1 cellular context compared by ENCODE assay signal in genomic region chr2:130726614-130727180, GRCh38.
TF ChIP-seq lines count a peak whose summit lies in the region.

No MANE protein-coding gene starts in this region.

TF ChIP-seq in HepG2, 621 proteins besides CTCF, POLR2A, EP300 and RAD21 (continued from another document):
- TF ChIP-seq, protein P1, sequence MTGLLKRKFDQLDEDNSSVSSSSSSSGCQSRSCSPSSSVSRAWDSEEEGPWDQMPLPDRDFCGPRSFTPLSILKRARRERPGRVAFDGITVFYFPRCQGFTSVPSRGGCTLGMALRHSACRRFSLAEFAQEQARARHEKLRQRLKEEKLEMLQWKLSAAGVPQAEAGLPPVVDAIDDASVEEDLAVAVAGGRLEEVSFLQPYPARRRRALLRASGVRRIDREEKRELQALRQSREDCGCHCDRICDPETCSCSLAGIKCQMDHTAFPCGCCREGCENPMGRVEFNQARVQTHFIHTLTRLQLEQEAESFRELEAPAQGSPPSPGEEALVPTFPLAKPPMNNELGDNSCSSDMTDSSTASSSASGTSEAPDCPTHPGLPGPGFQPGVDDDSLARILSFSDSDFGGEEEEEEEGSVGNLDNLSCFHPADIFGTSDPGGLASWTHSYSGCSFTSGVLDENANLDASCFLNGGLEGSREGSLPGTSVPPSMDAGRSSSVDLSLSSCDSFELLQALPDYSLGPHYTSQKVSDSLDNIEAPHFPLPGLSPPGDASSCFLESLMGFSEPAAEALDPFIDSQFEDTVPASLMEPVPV (CRISPR knock-in tag; IDR thresholded peaks at IDR 0.05): no peak
- TF ChIP-seq FOSL1 (CRISPR knock-in tag; IDR thresholded peaks at IDR 0.05; ENCODE audit: borderline replicate concordance) (no peak), TFDP2 (CRISPR knock-in tag; IDR thresholded peaks at IDR 0.05) (no peak), ZBTB39 (CRISPR knock-in tag; IDR thresholded peaks at IDR 0.05) (no peak), ZNF546 (CRISPR knock-in tag; conservative IDR thresholded peaks at IDR 0.05) (no peak), THAP11 (CRISPR knock-in tag; IDR thresholded peaks at IDR 0.05) (no peak), PAXIP1 (CRISPR knock-in tag; conservative IDR thresholded peaks at IDR 0.05) (no peak), AGO2 (optimal IDR thresholded peaks at IDR 0.05; ENCODE audit: low read depth, low read length) (no peak), ZGPAT (CRISPR knock-in tag; IDR thresholded peaks at IDR 0.05) (no peak), ZNF703 (CRISPR knock-in tag; IDR thresholded peaks at IDR 0.05; ENCODE audit: borderline replicate concordance) (no peak), FOXM1 (CRISPR knock-in tag; IDR thresholded peaks at IDR 0.05) (no peak), ZNF547 (CRISPR knock-in tag; IDR thresholded peaks at IDR 0.05) (no peak), CHCHD3 (CRISPR knock-in tag; IDR thresholded peaks at IDR 0.05) (no peak), ZNF224 (CRISPR knock-in tag; IDR thresholded peaks at IDR 0.05) (no peak), PAF1 (CRISPR knock-in tag; IDR thresholded peaks at IDR 0.05) (no peak)
- TF ChIP-seq, protein P2, sequence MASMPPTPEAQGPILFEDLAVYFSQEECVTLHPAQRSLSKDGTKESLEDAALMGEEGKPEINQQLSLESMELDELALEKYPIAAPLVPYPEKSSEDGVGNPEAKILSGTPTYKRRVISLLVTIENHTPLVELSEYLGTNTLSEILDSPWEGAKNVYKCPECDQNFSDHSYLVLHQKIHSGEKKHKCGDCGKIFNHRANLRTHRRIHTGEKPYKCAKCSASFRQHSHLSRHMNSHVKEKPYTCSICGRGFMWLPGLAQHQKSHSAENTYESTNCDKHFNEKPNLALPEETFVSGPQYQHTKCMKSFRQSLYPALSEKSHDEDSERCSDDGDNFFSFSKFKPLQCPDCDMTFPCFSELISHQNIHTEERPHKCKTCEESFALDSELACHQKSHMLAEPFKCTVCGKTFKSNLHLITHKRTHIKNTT (CRISPR knock-in tag; IDR thresholded peaks at IDR 0.05): no peak
TF ChIP-seq in HepG2: peak in this region for 0.
